Comparison of ENCODE assay signal across 10 cellular contexts in genomic region chr21:41207401-41208388, GRCh38. TPM values are rescaled to one million over a fixed set of nuclear protein-coding genes. Genes with fewer than 3 reads are reported as not detected.
DNase-seq lines count a peak whose midpoint lies in the region; ATAC-seq and TF ChIP-seq lines count a peak whose summit lies in the region.
"Had no signal": no experiment of that assay in that cellular context is flagged by ENCODE, and none has a peak within 500 bp of the region (broad histone marks: within the 10 kb centered on the region; RNA-seq: fewer than 3 reads in every experiment).

No MANE protein-coding gene starts in this region.

- no peak overlapping the region for H3K9ac ChIP-seq in colonic mucosa (ENCODE audit: low read depth in 2 of 2, low read length in 2 of 2)

- peak; percentile 52 to 69 for ATAC-seq in lower lobe of right lung
- peak; percentile 48 for ATAC-seq in upper lobe of right lung

- intact Hi-C loops in colonic mucosa (cut with DNase I), result no loop called here
- intact Hi-C loops in lower lobe of right lung (cut with DNase I), result no loop called here
- intact Hi-C loops in upper lobe of right lung (cut with DNase I), result no loop called here

- no peak overlapping the region for H3K27ac Mint-ChIP-seq in activated naive CD4-positive, alpha-beta T cell treated with anti-CD3 and anti-CD28 coated beads, Interleukin-2, amount 10 ng/mL, durations not matched to agents 7 days and 5 days

- no peak overlapping the region for H3K4me3 Mint-ChIP-seq in activated naive CD4-positive, alpha-beta T cell treated with anti-CD3 and anti-CD28 coated beads, Interleukin-2, amount 10 ng/mL, durations not matched to agents 7 days and 5 days
- H3K4me3 Mint-ChIP-seq: CD8-positive, alpha-beta memory T cell had no signal

- CTCF ChIA-PET in activated naive CD4-positive, alpha-beta T cell treated with anti-CD3 and anti-CD28 coated beads, Interleukin-2, amount 10 ng/mL, durations not matched to agents 7 days and 5 days (lab: Charles Lee), result no interaction called here

- peaks cover 13% of the 10 kb centered on the region for H3K4me1 Mint-ChIP-seq in activated naive CD4-positive, alpha-beta T cell treated with anti-CD3 and anti-CD28 coated beads, Interleukin-2, amount 10 ng/mL, durations not matched to agents 7 days and 5 days
- H3K4me1 Mint-ChIP-seq: CD8-positive, alpha-beta memory T cell had no signal

- no peak overlapping the region for H3K27ac ChIP-seq in colonic mucosa
- H3K27ac ChIP-seq in lower lobe of right lung, result no peak overlapping the region
- no peak overlapping the region for H3K27ac ChIP-seq in upper lobe of right lung
- H3K27ac ChIP-seq: SJSA1 had no signal

- H3K4me3 ChIP-seq in colonic mucosa (no peak overlapping the region), lower lobe of right lung (no peak overlapping the region), upper lobe of right lung (no peak overlapping the region)
- H3K4me3 ChIP-seq: SJSA1 had no signal

- TF ChIP-seq CTCF in colonic mucosa (IDR thresholded peaks at IDR 0.05) (no peak), lower lobe of right lung (IDR thresholded peaks at IDR 0.05) (no peak), upper lobe of right lung (IDR thresholded peaks at IDR 0.05) (no peak)

- H3K9me3 ChIP-seq in colonic mucosa (no peaks in the 10 kb centered on the region), lower lobe of right lung (no peaks in the 10 kb centered on the region), upper lobe of right lung (no peaks in the 10 kb centered on the region)
- H3K9me3 ChIP-seq: SJSA1 had no signal

- H3K36me3 Mint-ChIP-seq in activated naive CD4-positive, alpha-beta T cell treated with anti-CD3 and anti-CD28 coated beads, Interleukin-2, amount 10 ng/mL, durations not matched to agents 7 days and 5 days, result no peaks in the 10 kb centered on the region
- H3K36me3 Mint-ChIP-seq: CD8-positive, alpha-beta memory T cell had no signal

- H3K27me3 Mint-ChIP-seq in activated naive CD4-positive, alpha-beta T cell treated with anti-CD3 and anti-CD28 coated beads, Interleukin-2, amount 10 ng/mL, durations not matched to agents 7 days and 5 days, result peaks cover 35% of the 10 kb centered on the region

- H3K36me3 ChIP-seq in colonic mucosa (no peaks in the 10 kb centered on the region), lower lobe of right lung (no peaks in the 10 kb centered on the region), upper lobe of right lung (no peaks in the 10 kb centered on the region)
- H3K36me3 ChIP-seq: SJSA1 had no signal

- no peaks in the 10 kb centered on the region for H3K4me1 ChIP-seq in colonic mucosa
- no peaks in the 10 kb centered on the region for H3K4me1 ChIP-seq in lower lobe of right lung
- H3K4me1 ChIP-seq in upper lobe of right lung, result peaks cover 8% of the 10 kb centered on the region
- H3K4me1 ChIP-seq: SJSA1 had no signal

- no peaks in the 10 kb centered on the region for H3K27me3 ChIP-seq in colonic mucosa
- H3K27me3 ChIP-seq in lower lobe of right lung (ENCODE audit: low read depth), result no peaks in the 10 kb centered on the region
- no peaks in the 10 kb centered on the region for H3K27me3 ChIP-seq in upper lobe of right lung
- H3K27me3 ChIP-seq: SJSA1 had no signal

- H3K9me3 Mint-ChIP-seq in activated naive CD4-positive, alpha-beta T cell treated with anti-CD3 and anti-CD28 coated beads, Interleukin-2, amount 10 ng/mL, durations not matched to agents 7 days and 5 days, result no peaks in the 10 kb centered on the region

- DNase-seq in activated naive CD4-positive, alpha-beta T cell treated with anti-CD3 and anti-CD28 coated beads, Interleukin-2, amount 10 ng/mL, durations not matched to agents 7 days and 5 days, result peak; percentile 41
- DNase-seq in activated naive CD4-positive, alpha-beta T cell treated with Interleukin-2 at 50 U/mL for 16 hours, result no peak
- peak; percentile 40 for DNase-seq in colonic mucosa
- no peak for DNase-seq in lower lobe of right lung
- no peak for DNase-seq in upper lobe of right lung
- no peak for DNase-seq in T1000 (lab: John Stamatoyannopoulos, UW)
- no peak for DNase-seq in stimulated activated CD4-positive, alpha-beta T cell treated with anti-CD3 and anti-CD28 coated beads, Interleukin-1b, Interleukin-23, amount 100 ng/mL, for 48 hours
- DNase-seq in ecto neural progenitor cell (ENCODE audit: low spot score), result no peak

RNA-seq across cellular contexts. Expression of gene BACE2, which starts 39.7 kb away (rescaled TPM):
- total RNA-seq in colonic mucosa (10 to 100 TPM; 69.5 to 80.2 TPM), lower lobe of right lung (20.8 TPM), upper lobe of right lung (20.9 TPM)

Comparison
In these comparisons a context has a peak if more than half of its experiments do, and no peak if none do; other contexts are left out.
1. DNase-seq: peak in activated naive CD4-positive, alpha-beta T cell treated with anti-CD3 and anti-CD28 coated beads, Interleukin-2, amount 10 ng/mL, durations not matched to agents 7 days and 5 days (single experiment) and colonic mucosa (single experiment); none in activated naive CD4-positive, alpha-beta T cell treated with Interleukin-2 at 50 U/mL for 16 hours (single experiment), lower lobe of right lung (single experiment), upper lobe of right lung (single experiment), T1000 (single experiment), stimulated activated CD4-positive, alpha-beta T cell treated with anti-CD3 and anti-CD28 coated beads, Interleukin-1b, Interleukin-23, amount 100 ng/mL, for 48 hours (single experiment) and ecto neural progenitor cell (single experiment).